Comparison of ENCODE assay signal across 1 cellular context in genomic region chr3:33914731-33915389, GRCh38.
TF ChIP-seq lines count a peak whose summit lies in the region.

No MANE protein-coding gene starts in this region.

TF ChIP-seq in K562, 482 proteins besides CTCF, POLR2A, EP300 and RAD21 (continued from another document and continues in another):
- TF ChIP-seq TSHZ1 (CRISPR knock-in tag; IDR thresholded peaks at IDR 0.05) (no peak), ZNF695 (CRISPR knock-in tag; IDR thresholded peaks at IDR 0.05) (no peak), BRF1 (IDR thresholded peaks at IDR 0.05; ENCODE audit: borderline replicate concordance, extremely low read depth, insufficient read length) (no peak), E2F3 (CRISPR knock-in tag; IDR thresholded peaks at IDR 0.05) (no peak), IRF9 (tag; IDR thresholded peaks at IDR 0.05) (no peak), STAT6 (CRISPR knock-in tag; IDR thresholded peaks at IDR 0.05) (no peak), PHTF2 (CRISPR knock-in tag; IDR thresholded peaks at IDR 0.05) (no peak), SOX6 (IDR thresholded peaks at IDR 0.05) (peak; percentile 82), HNRNPL (IDR thresholded peaks at IDR 0.05; ENCODE audit: low read depth, low read length) (no peak), OTX1 (CRISPR knock-in tag; IDR thresholded peaks at IDR 0.05) (no peak), MCM3 (IDR thresholded peaks at IDR 0.05) (no peak), BRD9 (IDR thresholded peaks at IDR 0.05; ENCODE audit: low read depth, partially characterized antibody) (peak; percentile 59), BDP1 (IDR thresholded peaks at IDR 0.05; ENCODE audit: insufficient read depth, insufficient read length) (no peak), ZBTB1 (CRISPR knock-in tag; IDR thresholded peaks at IDR 0.05; ENCODE audit: borderline replicate concordance, low read depth) (no peak), ZBED1 (IDR thresholded peaks at IDR 0.05) (no peak), NCOA1 (IDR thresholded peaks at IDR 0.05; ENCODE audit: low read depth) (peak; percentile 27; the same call in 1 of the 2 replicates), NR2F6 (CRISPR knock-in tag; IDR thresholded peaks at IDR 0.05) (no peak), ZNF175 (CRISPR knock-in tag; IDR thresholded peaks at IDR 0.05; ENCODE audit: low read depth) (no peak), BCL6 (CRISPR knock-in tag; IDR thresholded peaks at IDR 0.05) (no peak), RBM39 (optimal IDR thresholded peaks at IDR 0.05; ENCODE audit: low read depth, low read length) (no peak), NFE2 (IDR thresholded peaks at IDR 0.05; ENCODE audit: low read depth) (0 out of 2 replicates have a peak, but pooled peaks have one; percentile 25), FOXJ2 (tag; IDR thresholded peaks at IDR 0.05) (no peak), SETDB1 (IDR thresholded peaks at IDR 0.05; ENCODE audit: low read length) (no peak), CBFA2T2 (conservative IDR thresholded peaks at IDR 0.05) (peak; percentile 84), KLF1 (tag; IDR thresholded peaks at IDR 0.05) (peak; percentile 32; the same call in 1 of the 2 replicates), ARHGAP35 (IDR thresholded peaks at IDR 0.05; ENCODE audit: partially characterized antibody) (no peak), KAT2B (IDR thresholded peaks at IDR 0.05; ENCODE audit: low read depth, low read length) (no peak), ZBTB26 (CRISPR knock-in tag; IDR thresholded peaks at IDR 0.05) (no peak), RBM14 (IDR thresholded peaks at IDR 0.05; ENCODE audit: borderline replicate concordance, insufficient read depth, low read depth, low read length) (no peak), ZNF3 (CRISPR knock-in tag; IDR thresholded peaks at IDR 0.05) (no peak), ASH1L (IDR thresholded peaks at IDR 0.05; ENCODE audit: borderline replicate concordance, low read depth, partially characterized antibody) (no peak), CREB1 (IDR thresholded peaks at IDR 0.05) (peak; percentile 62; the same call in 1 of the 2 replicates), CREB1 (CRISPR knock-in tag; IDR thresholded peaks at IDR 0.05) (no peak), HNRNPK (IDR thresholded peaks at IDR 0.05; ENCODE audit: low read depth, low read length, poor library complexity, severe bottlenecking) (no peak), IFI16 (CRISPR knock-in tag; IDR thresholded peaks at IDR 0.05) (no peak), HNRNPUL1 (IDR thresholded peaks at IDR 0.05; ENCODE audit: low read length) (no peak), SAP30 (IDR thresholded peaks at IDR 0.05; ENCODE audit: borderline replicate concordance, insufficient read depth, low read depth, low read length, poor library complexity, severe bottlenecking) (no peak), GABPB1 (CRISPR knock-in tag; IDR thresholded peaks at IDR 0.05) (no peak), LARP7 (IDR thresholded peaks at IDR 0.05) (no peak)
- TF ChIP-seq, protein P1, sequence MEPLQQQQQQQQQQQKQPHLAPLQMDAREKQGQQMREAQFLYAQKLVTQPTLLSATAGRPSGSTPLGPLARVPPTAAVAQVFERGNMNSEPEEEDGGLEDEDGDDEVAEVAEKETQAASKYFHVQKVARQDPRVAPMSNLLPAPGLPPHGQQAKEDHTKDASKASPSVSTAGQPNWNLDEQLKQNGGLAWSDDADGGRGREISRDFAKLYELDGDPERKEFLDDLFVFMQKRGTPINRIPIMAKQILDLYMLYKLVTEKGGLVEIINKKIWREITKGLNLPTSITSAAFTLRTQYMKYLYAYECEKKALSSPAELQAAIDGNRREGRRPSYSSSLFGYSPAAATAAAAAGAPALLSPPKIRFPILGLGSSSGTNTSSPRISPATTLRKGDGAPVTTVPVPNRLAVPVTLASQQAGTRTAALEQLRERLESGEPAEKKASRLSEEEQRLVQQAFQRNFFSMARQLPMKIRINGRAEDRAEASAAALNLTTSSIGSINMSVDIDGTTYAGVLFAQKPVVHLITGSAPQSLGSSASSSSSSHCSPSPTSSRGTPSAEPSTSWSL (CRISPR knock-in tag; IDR thresholded peaks at IDR 0.05; ENCODE audit: borderline replicate concordance), result no peak
- TF ChIP-seq, protein P2, sequence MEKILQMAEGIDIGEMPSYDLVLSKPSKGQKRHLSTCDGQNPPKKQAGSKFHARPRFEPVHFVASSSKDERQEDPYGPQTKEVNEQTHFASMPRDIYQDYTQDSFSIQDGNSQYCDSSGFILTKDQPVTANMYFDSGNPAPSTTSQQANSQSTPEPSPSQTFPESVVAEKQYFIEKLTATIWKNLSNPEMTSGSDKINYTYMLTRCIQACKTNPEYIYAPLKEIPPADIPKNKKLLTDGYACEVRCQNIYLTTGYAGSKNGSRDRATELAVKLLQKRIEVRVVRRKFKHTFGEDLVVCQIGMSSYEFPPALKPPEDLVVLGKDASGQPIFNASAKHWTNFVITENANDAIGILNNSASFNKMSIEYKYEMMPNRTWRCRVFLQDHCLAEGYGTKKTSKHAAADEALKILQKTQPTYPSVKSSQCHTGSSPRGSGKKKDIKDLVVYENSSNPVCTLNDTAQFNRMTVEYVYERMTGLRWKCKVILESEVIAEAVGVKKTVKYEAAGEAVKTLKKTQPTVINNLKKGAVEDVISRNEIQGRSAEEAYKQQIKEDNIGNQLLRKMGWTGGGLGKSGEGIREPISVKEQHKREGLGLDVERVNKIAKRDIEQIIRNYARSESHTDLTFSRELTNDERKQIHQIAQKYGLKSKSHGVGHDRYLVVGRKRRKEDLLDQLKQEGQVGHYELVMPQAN (IDR thresholded peaks at IDR 0.05; ENCODE audit: borderline replicate concordance), result no peak
- TF ChIP-seq, protein P3, sequence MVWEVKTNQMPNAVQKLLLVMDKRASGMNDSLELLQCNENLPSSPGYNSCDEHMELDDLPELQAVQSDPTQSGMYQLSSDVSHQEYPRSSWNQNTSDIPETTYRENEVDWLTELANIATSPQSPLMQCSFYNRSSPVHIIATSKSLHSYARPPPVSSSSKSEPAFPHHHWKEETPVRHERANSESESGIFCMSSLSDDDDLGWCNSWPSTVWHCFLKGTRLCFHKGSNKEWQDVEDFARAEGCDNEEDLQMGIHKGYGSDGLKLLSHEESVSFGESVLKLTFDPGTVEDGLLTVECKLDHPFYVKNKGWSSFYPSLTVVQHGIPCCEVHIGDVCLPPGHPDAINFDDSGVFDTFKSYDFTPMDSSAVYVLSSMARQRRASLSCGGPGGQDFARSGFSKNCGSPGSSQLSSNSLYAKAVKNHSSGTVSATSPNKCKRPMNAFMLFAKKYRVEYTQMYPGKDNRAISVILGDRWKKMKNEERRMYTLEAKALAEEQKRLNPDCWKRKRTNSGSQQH (CRISPR knock-in tag; IDR thresholded peaks at IDR 0.05), result no peak
- TF ChIP-seq, protein P4, sequence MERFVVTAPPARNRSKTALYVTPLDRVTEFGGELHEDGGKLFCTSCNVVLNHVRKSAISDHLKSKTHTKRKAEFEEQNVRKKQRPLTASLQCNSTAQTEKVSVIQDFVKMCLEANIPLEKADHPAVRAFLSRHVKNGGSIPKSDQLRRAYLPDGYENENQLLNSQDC (CRISPR knock-in tag; IDR thresholded peaks at IDR 0.05), result no peak
- TF ChIP-seq, protein P5, sequence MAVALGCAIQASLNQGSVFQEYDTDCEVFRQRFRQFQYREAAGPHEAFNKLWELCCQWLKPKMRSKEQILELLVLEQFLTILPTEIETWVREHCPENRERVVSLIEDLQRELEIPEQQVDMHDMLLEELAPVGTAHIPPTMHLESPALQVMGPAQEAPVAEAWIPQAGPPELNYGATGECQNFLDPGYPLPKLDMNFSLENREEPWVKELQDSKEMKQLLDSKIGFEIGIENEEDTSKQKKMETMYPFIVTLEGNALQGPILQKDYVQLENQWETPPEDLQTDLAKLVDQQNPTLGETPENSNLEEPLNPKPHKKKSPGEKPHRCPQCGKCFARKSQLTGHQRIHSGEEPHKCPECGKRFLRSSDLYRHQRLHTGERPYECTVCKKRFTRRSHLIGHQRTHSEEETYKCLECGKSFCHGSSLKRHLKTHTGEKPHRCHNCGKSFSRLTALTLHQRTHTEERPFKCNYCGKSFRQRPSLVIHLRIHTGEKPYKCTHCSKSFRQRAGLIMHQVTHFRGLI (CRISPR knock-in tag; IDR thresholded peaks at IDR 0.05), result no peak
- TF ChIP-seq, protein P6, sequence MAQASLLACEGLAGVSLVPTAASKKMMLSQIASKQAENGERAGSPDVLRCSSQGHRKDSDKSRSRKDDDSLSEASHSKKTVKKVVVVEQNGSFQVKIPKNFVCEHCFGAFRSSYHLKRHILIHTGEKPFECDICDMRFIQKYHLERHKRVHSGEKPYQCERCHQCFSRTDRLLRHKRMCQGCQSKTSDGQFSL (CRISPR knock-in tag; IDR thresholded peaks at IDR 0.05), result peak; percentile 99
- TF ChIP-seq, protein P6 (tag; IDR thresholded peaks at IDR 0.05), result peak in 1 of 2 experiments; percentile 95; a peak in 2 of 4 replicates
- TF ChIP-seq, protein P7, sequence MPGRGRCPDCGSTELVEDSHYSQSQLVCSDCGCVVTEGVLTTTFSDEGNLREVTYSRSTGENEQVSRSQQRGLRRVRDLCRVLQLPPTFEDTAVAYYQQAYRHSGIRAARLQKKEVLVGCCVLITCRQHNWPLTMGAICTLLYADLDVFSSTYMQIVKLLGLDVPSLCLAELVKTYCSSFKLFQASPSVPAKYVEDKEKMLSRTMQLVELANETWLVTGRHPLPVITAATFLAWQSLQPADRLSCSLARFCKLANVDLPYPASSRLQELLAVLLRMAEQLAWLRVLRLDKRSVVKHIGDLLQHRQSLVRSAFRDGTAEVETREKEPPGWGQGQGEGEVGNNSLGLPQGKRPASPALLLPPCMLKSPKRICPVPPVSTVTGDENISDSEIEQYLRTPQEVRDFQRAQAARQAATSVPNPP (IDR thresholded peaks at IDR 0.05; ENCODE audit: borderline replicate concordance, insufficient read depth, insufficient read length), result no peak
